Comparison of ENCODE assay signal across 30 cellular contexts in genomic region chr1:57532299-57532698, GRCh38.
"Had no signal": no experiment of that assay in that cellular context is flagged by ENCODE, and none has a peak within 500 bp of the region (broad histone marks: within the 10 kb centered on the region; RNA-seq: fewer than 3 reads in every experiment).

No MANE protein-coding gene starts in this region.

- H3K27ac Mint-ChIP-seq: activated CD4-positive, alpha-beta memory T cell treated with anti-CD3 and anti-CD28 coated beads for 36 hours; activated CD4-positive, alpha-beta T cell treated with anti-CD3 and anti-CD28 coated beads for 36 hours; activated CD4-positive, alpha-beta T cell treated with anti-CD3 and anti-CD28 coated beads, Interleukin-2, amount 10 ng/mL, durations not matched to agents 24 days and 14 days; activated CD8-positive, alpha-beta memory T cell treated with anti-CD3 and anti-CD28 coated beads, Interleukin-2, amount 10 ng/mL, durations not matched to agents 7 days and 5 days; activated CD8-positive, alpha-beta T cell treated with anti-CD3 and anti-CD28 coated beads, Interleukin-2, amount 10 ng/mL, durations not matched to agents 7 days and 5 days; activated naive CD4-positive, alpha-beta T cell treated with anti-CD3 and anti-CD28 coated beads for 36 hours; activated naive CD4-positive, alpha-beta T cell treated with anti-CD3 and anti-CD28 coated beads, Interleukin-2, amount 50 U/mL, for 24 hours; activated naive CD8-positive, alpha-beta T cell treated with anti-CD3 and anti-CD28 coated beads, Interleukin-2, amount 10 ng/mL, durations not matched to agents 7 days and 5 days; activated T-helper 1 cell treated with anti-CD3 and anti-CD28 coated beads, Interleukin-12 subunit alpha, Interleukin-12 subunit beta, Interleukin-2, Interleukin-4 antibody, amounts not matched to agents 30 ng/mL and 10 ng/mL and 1 ng/mL, durations not matched to agents 14 hours and 24 hours and 36 hours; activated T-helper 2 cell treated with anti-CD3 and anti-CD28 coated beads, Interferon-gamma antibody, Interleukin-2, Interleukin-4, amounts not matched to agents 10 μg/mL and 5 μg/mL and 100 μg/mL, durations not matched to agents 14 hours and 24 hours and 36 hours; brain had no signal

- H3K27me3 Mint-ChIP-seq: activated CD4-positive, alpha-beta memory T cell treated with anti-CD3 and anti-CD28 coated beads for 36 hours; activated CD4-positive, alpha-beta T cell treated with anti-CD3 and anti-CD28 coated beads, Interleukin-2, amount 10 ng/mL, durations not matched to agents 24 days and 14 days; activated CD8-positive, alpha-beta memory T cell treated with anti-CD3 and anti-CD28 coated beads, Interleukin-2, amount 10 ng/mL, durations not matched to agents 7 days and 5 days; activated naive CD8-positive, alpha-beta T cell treated with anti-CD3 and anti-CD28 coated beads, Interleukin-2, amount 10 ng/mL, durations not matched to agents 7 days and 5 days; brain had no signal

- H3K36me3 ChIP-seq: ascending aorta, breast epithelium, cardiac muscle cell, colonic mucosa had no signal

- H3K4me1 ChIP-seq: ascending aorta, breast epithelium, colonic mucosa had no signal

- H3K4me3 ChIP-seq: ascending aorta, breast epithelium, cardiac muscle cell, colonic mucosa had no signal

- H3K36me3 Mint-ChIP-seq: activated CD4-positive, alpha-beta memory T cell treated with anti-CD3 and anti-CD28 coated beads for 36 hours; activated CD8-positive, alpha-beta memory T cell treated with anti-CD3 and anti-CD28 coated beads, Interleukin-2, amount 10 ng/mL, durations not matched to agents 7 days and 5 days; activated naive CD4-positive, alpha-beta T cell treated with anti-CD3 and anti-CD28 coated beads, Interleukin-2, amount 50 U/mL, for 24 hours; activated naive CD8-positive, alpha-beta T cell treated with anti-CD3 and anti-CD28 coated beads, Interleukin-2, amount 10 ng/mL, durations not matched to agents 7 days and 5 days; brain had no signal

- FAIRE-seq: endometrium, endothelial cell of umbilical vein, frontal cortex had no signal

- H3K4me3 Mint-ChIP-seq: activated CD4-positive, alpha-beta memory T cell treated with anti-CD3 and anti-CD28 coated beads for 36 hours; activated CD4-positive, alpha-beta T cell treated with anti-CD3 and anti-CD28 coated beads for 36 hours; activated CD4-positive, alpha-beta T cell treated with anti-CD3 and anti-CD28 coated beads, Interleukin-2, amount 10 ng/mL, durations not matched to agents 24 days and 14 days; activated CD8-positive, alpha-beta memory T cell treated with anti-CD3 and anti-CD28 coated beads, Interleukin-2, amount 10 ng/mL, durations not matched to agents 7 days and 5 days; activated CD8-positive, alpha-beta T cell treated with anti-CD3 and anti-CD28 coated beads, Interleukin-2, amount 10 ng/mL, durations not matched to agents 7 days and 5 days; activated naive CD4-positive, alpha-beta T cell treated with anti-CD3 and anti-CD28 coated beads for 36 hours; activated naive CD4-positive, alpha-beta T cell treated with anti-CD3 and anti-CD28 coated beads, Interleukin-2, amount 50 U/mL, for 24 hours; activated naive CD8-positive, alpha-beta T cell treated with anti-CD3 and anti-CD28 coated beads, Interleukin-2, amount 10 ng/mL, durations not matched to agents 7 days and 5 days; activated T-cell treated with anti-CD3 and anti-CD28 coated beads, Interleukin-2, amount 50 U/mL, for 4 hours; activated T-helper 1 cell treated with anti-CD3 and anti-CD28 coated beads, Interleukin-12 subunit alpha, Interleukin-12 subunit beta, Interleukin-2, Interleukin-4 antibody, amounts not matched to agents 30 ng/mL and 10 ng/mL and 1 ng/mL, durations not matched to agents 14 hours and 24 hours and 36 hours; brain had no signal

- H3K4me1 Mint-ChIP-seq: activated CD4-positive, alpha-beta T cell treated with anti-CD3 and anti-CD28 coated beads for 36 hours; activated CD4-positive, alpha-beta T cell treated with anti-CD3 and anti-CD28 coated beads, Interleukin-2, amount 10 ng/mL, durations not matched to agents 24 days and 14 days; activated CD8-positive, alpha-beta memory T cell treated with anti-CD3 and anti-CD28 coated beads, Interleukin-2, amount 10 ng/mL, durations not matched to agents 7 days and 5 days; activated naive CD4-positive, alpha-beta T cell treated with anti-CD3 and anti-CD28 coated beads, Interleukin-2, amount 50 U/mL, for 24 hours; activated naive CD8-positive, alpha-beta T cell treated with anti-CD3 and anti-CD28 coated beads, Interleukin-2, amount 10 ng/mL, durations not matched to agents 7 days and 5 days; brain had no signal

- H3K27me3 ChIP-seq: ascending aorta, breast epithelium, cardiac muscle cell, colonic mucosa had no signal

- DNase-seq: activated CD4-positive, alpha-beta memory T cell treated with anti-CD3 and anti-CD28 coated beads for 36 hours; activated CD4-positive, alpha-beta T cell treated with anti-CD3 and anti-CD28 coated beads for 36 hours; activated CD4-positive, alpha-beta T cell treated with anti-CD3 and anti-CD28 coated beads, Interleukin-2, amount 10 ng/mL, durations not matched to agents 24 days and 14 days; activated CD4-positive, CD25-positive, alpha-beta regulatory T cell; activated CD4-positive, CD25-positive, alpha-beta regulatory T cell treated with anti-CD3 and anti-CD28 coated beads, Interleukin-2, amount 50 U/mL, for 72 hours; activated CD8-positive, alpha-beta memory T cell treated with anti-CD3 and anti-CD28 coated beads, Interleukin-2, amount 10 ng/mL, durations not matched to agents 7 days and 5 days; activated CD8-positive, alpha-beta memory T cell treated with anti-CD3 and anti-CD28 coated beads, Interleukin-2, amount 50 U/mL, for 4 hours; activated CD8-positive, alpha-beta T cell treated with anti-CD3 and anti-CD28 coated beads, Interleukin-2, amount 10 ng/mL, durations not matched to agents 7 days and 5 days; activated effector memory CD4-positive, alpha-beta T cell treated with anti-CD3 and anti-CD28 coated beads, Interleukin-2, amount 50 U/mL, for 16 hours; activated naive CD4-positive, alpha-beta T cell treated with anti-CD3 and anti-CD28 coated beads for 36 hours; activated naive CD8-positive, alpha-beta T cell treated with anti-CD3 and anti-CD28 coated beads, Interleukin-2, amount 10 ng/mL, durations not matched to agents 7 days and 5 days; activated T-cell treated with anti-CD3 and anti-CD28 coated beads, Interleukin-2, amount 50 U/mL, for 4 hours; central memory CD4-positive, alpha-beta T cell; cerebellar nuclear complex; colonic mucosa; effector CD8-positive, alpha-beta T cell; foreskin fibroblast; head of caudate nucleus had no signal

- H3K9me3 ChIP-seq: ascending aorta, breast epithelium, colonic mucosa had no signal

- H3K27ac ChIP-seq: ascending aorta, breast epithelium, cardiac muscle cell, colonic mucosa, epithelial cell of prostate had no signal

- ATAC-seq: activated CD4-positive, alpha-beta T cell treated with anti-CD3 and anti-CD28 coated beads for 36 hours; activated CD8-positive, alpha-beta memory T cell treated with anti-CD3 and anti-CD28 coated beads, Interleukin-2, amount 10 ng/mL, durations not matched to agents 7 days and 5 days; activated CD8-positive, alpha-beta T cell treated with anti-CD3 and anti-CD28 coated beads, Interleukin-2, amount 10 ng/mL, durations not matched to agents 7 days and 5 days; activated T-cell treated with anti-CD3 and anti-CD28 coated beads, Interleukin-2, amount 50 U/mL, for 4 hours; esophagus mucosa had no signal

- H3K9me3 Mint-ChIP-seq: activated CD4-positive, alpha-beta T cell treated with anti-CD3 and anti-CD28 coated beads, Interleukin-2, amount 10 ng/mL, durations not matched to agents 24 days and 14 days; activated T-helper 1 cell treated with anti-CD3 and anti-CD28 coated beads, Interleukin-12 subunit alpha, Interleukin-12 subunit beta, Interleukin-2, Interleukin-4 antibody, amounts not matched to agents 30 ng/mL and 10 ng/mL and 1 ng/mL, durations not matched to agents 14 hours and 24 hours and 36 hours had no signal
